8 cellular contexts compared by ENCODE assay signal in the genomic region with DNA sequence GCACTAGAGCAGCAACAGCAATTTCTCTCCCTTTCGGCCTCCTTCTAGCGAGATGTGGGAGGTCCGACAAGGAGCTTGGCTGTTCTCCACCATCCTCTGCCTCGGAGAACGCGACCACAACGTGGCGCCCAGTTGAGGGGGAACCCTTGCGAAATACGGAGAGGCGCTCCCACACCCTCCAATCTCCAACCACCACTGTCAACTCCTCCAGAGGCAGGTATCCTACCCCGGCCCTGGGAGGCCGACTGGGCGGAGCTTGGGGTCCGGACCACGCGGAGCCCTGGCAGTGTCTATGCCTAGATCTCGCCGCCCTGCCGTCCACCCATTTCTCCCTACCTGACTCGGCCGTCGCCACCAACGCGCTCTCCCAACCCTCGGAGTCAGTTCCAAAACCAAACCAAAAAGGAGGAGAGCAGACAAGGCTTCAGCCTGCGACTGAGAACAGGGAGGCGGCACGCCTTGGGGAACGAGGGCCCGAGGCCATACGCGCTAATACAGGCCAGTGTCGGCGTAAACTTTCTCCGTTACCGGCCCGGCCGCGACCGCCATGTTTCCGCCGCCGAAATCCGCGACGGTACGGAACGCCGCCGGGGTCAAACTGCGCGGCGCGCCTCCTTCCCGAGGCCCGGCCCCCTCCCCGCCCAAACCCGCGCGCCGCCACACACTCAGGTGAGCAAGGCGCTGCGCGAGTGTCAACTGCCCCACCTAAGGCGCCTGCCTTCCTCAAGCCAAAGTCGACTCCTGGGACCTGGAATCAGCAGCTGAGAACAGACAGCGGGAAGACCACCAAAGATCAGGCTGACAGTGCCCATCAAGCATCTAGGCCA. TPM values are rescaled to one million over a fixed set of nuclear protein-coding genes. Genes with fewer than 3 reads are reported as not detected.
DNase-seq lines count a peak whose midpoint lies in the region; ATAC-seq and TF ChIP-seq lines count a peak whose summit lies in the region.

A gene with protein sequence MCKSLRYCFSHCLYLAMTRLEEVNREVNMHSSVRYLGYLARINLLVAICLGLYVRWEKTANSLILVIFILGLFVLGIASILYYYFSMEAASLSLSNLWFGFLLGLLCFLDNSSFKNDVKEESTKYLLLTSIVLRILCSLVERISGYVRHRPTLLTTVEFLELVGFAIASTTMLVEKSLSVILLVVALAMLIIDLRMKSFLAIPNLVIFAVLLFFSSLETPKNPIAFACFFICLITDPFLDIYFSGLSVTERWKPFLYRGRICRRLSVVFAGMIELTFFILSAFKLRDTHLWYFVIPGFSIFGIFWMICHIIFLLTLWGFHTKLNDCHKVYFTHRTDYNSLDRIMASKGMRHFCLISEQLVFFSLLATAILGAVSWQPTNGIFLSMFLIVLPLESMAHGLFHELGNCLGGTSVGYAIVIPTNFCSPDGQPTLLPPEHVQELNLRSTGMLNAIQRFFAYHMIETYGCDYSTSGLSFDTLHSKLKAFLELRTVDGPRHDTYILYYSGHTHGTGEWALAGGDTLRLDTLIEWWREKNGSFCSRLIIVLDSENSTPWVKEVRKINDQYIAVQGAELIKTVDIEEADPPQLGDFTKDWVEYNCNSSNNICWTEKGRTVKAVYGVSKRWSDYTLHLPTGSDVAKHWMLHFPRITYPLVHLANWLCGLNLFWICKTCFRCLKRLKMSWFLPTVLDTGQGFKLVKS (minus strand): TSS at position 570 of the 827 bp plus-strand sequence. CDS start 5,568 bp downstream, outside the sequence.

- peak; percentile 84 for ATAC-seq in GM21526 (IDR thresholded peaks at IDR 0.05; ENCODE audit: low FRiP score, unreplicated experiment)
- ATAC-seq in activated T-cell treated with anti-CD3 and anti-CD28 coated beads, Interleukin-2, amount 50 U/mL, for 4 hours = peak; percentile 86 to 90
- peak; percentile 94 for ATAC-seq in esophagus mucosa

- H3K4me3 ChIP-seq in muscle layer of colon (ENCODE audit: low read depth in 1 of 2, low read length in 2 of 2) = peak within 1 kb of the TSS; percentile 50 to 68

- H3K9ac ChIP-seq in muscle layer of colon (ENCODE audit: low read length) = peak within 1 kb of the TSS; percentile 59

- no peaks in the 10 kb centered on the region for H3K27me3 ChIP-seq in muscle layer of colon (ENCODE audit: control insufficient read depth in 1 of 2, insufficient read depth in 2 of 2, low read length in 2 of 2)

- H3K27me3 Mint-ChIP-seq in activated T-cell treated with anti-CD3 and anti-CD28 coated beads, Interleukin-2, amount 50 U/mL, for 4 hours (ENCODE audit: low read depth) = no peaks in the 10 kb centered on the region

- peaks cover 12% of the 10 kb centered on the region for H3K4me1 ChIP-seq in muscle layer of colon (ENCODE audit: insufficient read depth, low read length)

- H3K4me3 Mint-ChIP-seq in activated T-cell treated with anti-CD3 and anti-CD28 coated beads, Interleukin-2, amount 50 U/mL, for 4 hours = peak within 1 kb of the TSS; percentile 90

- DNase-seq in DMS114 treated with DMSO at 0.1 percent for 48 hours (lab: John Stamatoyannopoulos, UW; ENCODE audit: unreplicated experiment) = peak; percentile 27
- peak; percentile 79 for DNase-seq in HuH-7.5 (ENCODE audit: low spot score)
- DNase-seq in activated T-cell treated with anti-CD3 and anti-CD28 coated beads, Interleukin-2, amount 50 U/mL, for 4 hours = peak; percentile 85
- peak; percentile 70 to 77 for DNase-seq in stimulated activated CD8-positive, alpha-beta memory T cell treated with anti-CD3 and anti-CD28 coated beads, Interleukin-7, amount 100 ng/mL, for 1 hour (ENCODE audit: low read depth in 2 of 2)

- H3K36me3 ChIP-seq in muscle layer of colon (ENCODE audit: insufficient read depth, low read length) = no peaks in the 10 kb centered on the region

- H3K4me1 Mint-ChIP-seq in activated T-cell treated with anti-CD3 and anti-CD28 coated beads, Interleukin-2, amount 50 U/mL, for 4 hours (ENCODE audit: low read depth) = peaks cover 39% of the 10 kb centered on the region

- H3K9me3 ChIP-seq in muscle layer of colon (ENCODE audit: low read length) = no peaks in the 10 kb centered on the region

- H3K9me3 Mint-ChIP-seq in activated T-cell treated with anti-CD3 and anti-CD28 coated beads, Interleukin-2, amount 50 U/mL, for 4 hours = no peaks in the 10 kb centered on the region

- peaks cover 10% of the 10 kb centered on the region for H3K36me3 Mint-ChIP-seq in activated T-cell treated with anti-CD3 and anti-CD28 coated beads, Interleukin-2, amount 50 U/mL, for 4 hours (ENCODE audit: insufficient read depth)

- H3K27ac ChIP-seq in muscle layer of colon (ENCODE audit: low read depth, low read length) = peak within 1 kb of the TSS; percentile 70

TF ChIP-seq in PFSK-1, 5 proteins besides CTCF, POLR2A, EP300 and RAD21:
- TF ChIP-seq SIN3A (IDR thresholded peaks at IDR 0.05; ENCODE audit: borderline replicate concordance, insufficient read depth, low read length) (no peak), TAF1 (IDR thresholded peaks at IDR 0.05; ENCODE audit: borderline replicate concordance, insufficient read depth, low read length) (no peak), POLR2AphosphoS5 (IDR thresholded peaks at IDR 0.05; ENCODE audit: low read depth, low read length) (0 out of 2 replicates have a peak, but pooled peaks have one; percentile 31), FOXP2 (optimal IDR thresholded peaks at IDR 0.05; ENCODE audit: borderline replicate concordance, extremely low read depth, extremely low read length, insufficient read depth) (no peak)
- TF ChIP-seq, protein P1, sequence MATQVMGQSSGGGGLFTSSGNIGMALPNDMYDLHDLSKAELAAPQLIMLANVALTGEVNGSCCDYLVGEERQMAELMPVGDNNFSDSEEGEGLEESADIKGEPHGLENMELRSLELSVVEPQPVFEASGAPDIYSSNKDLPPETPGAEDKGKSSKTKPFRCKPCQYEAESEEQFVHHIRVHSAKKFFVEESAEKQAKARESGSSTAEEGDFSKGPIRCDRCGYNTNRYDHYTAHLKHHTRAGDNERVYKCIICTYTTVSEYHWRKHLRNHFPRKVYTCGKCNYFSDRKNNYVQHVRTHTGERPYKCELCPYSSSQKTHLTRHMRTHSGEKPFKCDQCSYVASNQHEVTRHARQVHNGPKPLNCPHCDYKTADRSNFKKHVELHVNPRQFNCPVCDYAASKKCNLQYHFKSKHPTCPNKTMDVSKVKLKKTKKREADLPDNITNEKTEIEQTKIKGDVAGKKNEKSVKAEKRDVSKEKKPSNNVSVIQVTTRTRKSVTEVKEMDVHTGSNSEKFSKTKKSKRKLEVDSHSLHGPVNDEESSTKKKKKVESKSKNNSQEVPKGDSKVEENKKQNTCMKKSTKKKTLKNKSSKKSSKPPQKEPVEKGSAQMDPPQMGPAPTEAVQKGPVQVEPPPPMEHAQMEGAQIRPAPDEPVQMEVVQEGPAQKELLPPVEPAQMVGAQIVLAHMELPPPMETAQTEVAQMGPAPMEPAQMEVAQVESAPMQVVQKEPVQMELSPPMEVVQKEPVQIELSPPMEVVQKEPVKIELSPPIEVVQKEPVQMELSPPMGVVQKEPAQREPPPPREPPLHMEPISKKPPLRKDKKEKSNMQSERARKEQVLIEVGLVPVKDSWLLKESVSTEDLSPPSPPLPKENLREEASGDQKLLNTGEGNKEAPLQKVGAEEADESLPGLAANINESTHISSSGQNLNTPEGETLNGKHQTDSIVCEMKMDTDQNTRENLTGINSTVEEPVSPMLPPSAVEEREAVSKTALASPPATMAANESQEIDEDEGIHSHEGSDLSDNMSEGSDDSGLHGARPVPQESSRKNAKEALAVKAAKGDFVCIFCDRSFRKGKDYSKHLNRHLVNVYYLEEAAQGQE (IDR thresholded peaks at IDR 0.05; ENCODE audit: insufficient read depth in 1 of 2, low read depth in 2 of 2, low read length in 2 of 2) = no peak

RNA-seq across cellular contexts. Expression of the gene that starts here (rescaled TPM):
- polyA plus RNA-seq in PFSK-1 (2012; ENCODE audit: insufficient read length, low read depth) = 5.0 TPM
- total RNA-seq in activated T-cell treated with anti-CD3 and anti-CD28 coated beads, Interleukin-2, amount 50 U/mL, for 4 hours = 10 to 100 TPM; 15.1 to 16.7 (median 16.6) TPM
- total RNA-seq in esophagus mucosa = 17.9 TPM

Comparison
In these comparisons a context has a peak if more than half of its experiments do, and no peak if none do; other contexts are left out.
1. Peak in every context shown above with its lines: DNase-seq, ATAC-seq, H3K4me3 ChIP-seq and H3K27ac ChIP-seq.
2. DNase-seq: peak in every context shown above with its lines; median percentile 85 in activated T-cell treated with anti-CD3 and anti-CD28 coated beads, Interleukin-2, amount 50 U/mL, for 4 hours; 79 in HuH-7.5; 74 in stimulated activated CD8-positive, alpha-beta memory T cell treated with anti-CD3 and anti-CD28 coated beads, Interleukin-7, amount 100 ng/mL, for 1 hour; 27 in DMS114 treated with DMSO at 0.1 percent for 48 hours.